ENCODE assay signal across 13 cellular contexts in the genomic region with DNA sequence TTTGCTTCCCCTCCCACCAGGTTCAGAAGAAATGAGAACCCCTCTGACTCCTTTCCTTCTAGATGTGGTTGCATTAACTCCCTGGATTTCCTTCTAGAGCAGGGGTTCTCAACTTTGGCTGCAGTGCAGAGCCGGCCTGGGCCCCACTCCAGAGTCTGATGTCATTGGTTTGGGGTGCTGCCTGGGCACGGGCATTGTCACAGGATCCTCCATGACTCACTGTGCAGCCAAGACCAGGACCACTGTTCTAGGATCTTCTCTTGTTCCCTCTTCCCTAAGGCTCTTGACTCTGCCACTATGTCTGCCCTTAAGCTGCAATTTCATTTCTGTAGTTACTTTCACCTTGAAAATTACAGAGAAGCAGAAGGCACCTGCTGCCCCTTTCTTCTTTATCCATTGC. TPM values are rescaled to one million over a fixed set of nuclear protein-coding genes. Genes with fewer than 3 reads are reported as not detected.
DNase-seq lines count a peak whose midpoint lies in the region; ATAC-seq and TF ChIP-seq lines count a peak whose summit lies in the region.
"Had no signal": no experiment of that assay in that cellular context is flagged by ENCODE, and none has a peak within 500 bp of the region (broad histone marks: within the 10 kb centered on the region; RNA-seq: fewer than 3 reads in every experiment).

No MANE protein-coding gene starts in this region.

- ATAC-seq in activated naive CD4-positive, alpha-beta T cell treated with anti-CD3 and anti-CD28 coated beads, Interleukin-2, amount 50 U/mL, for 72 hours: no peak
- ATAC-seq: activated T-helper 17 cell treated with anti-CD3 and anti-CD28 coated beads, Interleukin-2, amount 50 U/mL, for 72 hours had no signal

- H3K27me3 Mint-ChIP-seq in Calu3 (ENCODE audit: unreplicated experiment): no peaks in the 10 kb centered on the region

- H3K4me2 ChIP-seq in fibroblast of lung (ENCODE audit: extremely low read depth, insufficient read depth, low read length): no peak overlapping the region

- CTCF ChIA-PET in Calu3 (lab: Charles Lee): no interaction called here

- H3K27ac ChIP-seq in SJCRH30 (no peak overlapping the region), fibroblast of lung (ENCODE audit: insufficient read depth, low read length) (no peak overlapping the region)

- no peaks in the 10 kb centered on the region for H4K20me1 ChIP-seq in fibroblast of lung (ENCODE audit: control insufficient read depth, extremely low read depth, insufficient read depth, low read length)

- H3K79me2 ChIP-seq in fibroblast of lung (ENCODE audit: control insufficient read depth, insufficient read depth, low read length): no peaks in the 10 kb centered on the region

- peaks cover 16% of the 10 kb centered on the region for H3K36me3 Mint-ChIP-seq in Calu3 (ENCODE audit: insufficient read depth, unreplicated experiment)
- no peaks in the 10 kb centered on the region for H3K36me3 Mint-ChIP-seq in activated naive CD4-positive, alpha-beta T cell treated with anti-CD3 and anti-CD28 coated beads, Interleukin-2, amount 50 U/mL, for 72 hours

- peak overlapping the region; percentile 40 for H3K27ac Mint-ChIP-seq in Calu3 (ENCODE audit: unreplicated experiment)
- peak overlapping the region in 1 of 2 donors; percentile 14 for H3K27ac Mint-ChIP-seq in activated naive CD4-positive, alpha-beta T cell treated with anti-CD3 and anti-CD28 coated beads, Interleukin-2, amount 50 U/mL, for 72 hours
- H3K27ac Mint-ChIP-seq: activated T-helper 17 cell treated with anti-CD3 and anti-CD28 coated beads, Interleukin-2, amount 50 U/mL, for 72 hours had no signal

- H3K9ac ChIP-seq in fibroblast of lung (ENCODE audit: insufficient read depth, low read length): no peak overlapping the region

- TF ChIP-seq CTCF in Calu3 (IDR thresholded peaks at IDR 0.05; ENCODE audit: unreplicated experiment) (no peak), fibroblast of lung (conservative IDR thresholded peaks at IDR 0.05 in 1 of 2, IDR thresholded peaks at IDR 0.05 in 1 of 2; ENCODE audit: low read depth in 1 of 2, low read length in 2 of 2) (no peak)

- intact Hi-C loops in Calu3 (cut with micrococcal nuclease; ENCODE audit: unreplicated experiment): no loop called here
- intact Hi-C loops in posterior vena cava (cut with DNase I): no loop called here

- H3K9me3 ChIP-seq in SJCRH30 (replicated peaks) (no peaks in the 10 kb centered on the region), fibroblast of lung (ENCODE audit: control insufficient read depth, insufficient read depth, low read depth, low read length) (no peaks in the 10 kb centered on the region)
- H3K9me3 ChIP-seq: testis had no signal

- H3K27me3 ChIP-seq in SJCRH30 (no peaks in the 10 kb centered on the region), fibroblast of lung (ENCODE audit: control insufficient read depth, insufficient read depth, low read length) (no peaks in the 10 kb centered on the region)
- H3K27me3 ChIP-seq: testis had no signal

- no peaks in the 10 kb centered on the region for H3K9me3 Mint-ChIP-seq in Calu3 (ENCODE audit: low read depth, unreplicated experiment)
- H3K9me3 Mint-ChIP-seq in activated naive CD4-positive, alpha-beta T cell treated with anti-CD3 and anti-CD28 coated beads, Interleukin-2, amount 50 U/mL, for 72 hours: no peaks in the 10 kb centered on the region
- H3K9me3 Mint-ChIP-seq: activated T-helper 17 cell treated with anti-CD3 and anti-CD28 coated beads, Interleukin-2, amount 50 U/mL, for 72 hours had no signal

- no TSS peak for BruUV-seq in Calu3 (replicated peaks; lab: Mats Ljungman, UMichigan)

- H3K4me3 ChIP-seq in SJCRH30 (no peak overlapping the region), fibroblast of lung (replicated peaks in 1 of 4; ENCODE audit: control extremely low read depth in 1 of 4, insufficient read depth in 1 of 4, low read depth in 3 of 4, low read length in 4 of 4) (no peak overlapping the region)
- H3K4me3 ChIP-seq: testis had no signal

- peaks cover 50% of the 10 kb centered on the region for H3K4me1 Mint-ChIP-seq in Calu3 (ENCODE audit: low read depth, unreplicated experiment)
- H3K4me1 Mint-ChIP-seq: activated T-helper 17 cell treated with anti-CD3 and anti-CD28 coated beads, Interleukin-2, amount 50 U/mL, for 72 hours had no signal

- H3K4me1 ChIP-seq in SJCRH30 (peaks cover 14% of the 10 kb centered on the region), fibroblast of lung (ENCODE audit: control insufficient read depth, extremely low read depth, insufficient read depth, low read length) (peaks cover 17% of the 10 kb centered on the region)

- H3K36me3 ChIP-seq in SJCRH30: no peaks in the 10 kb centered on the region
- H3K36me3 ChIP-seq in fibroblast of lung (ENCODE audit: control insufficient read depth, insufficient read depth, low read length): no peaks in the 10 kb centered on the region

- DNase-seq in Calu3: peak; percentile 39
- DNase-seq in SJCRH30: peak; percentile 13 to 28
- peak; percentile 9 to 59 for DNase-seq in fibroblast of lung (ENCODE audit: low read depth in 2 of 2)
- peak; percentile 86 for DNase-seq in posterior vena cava (ENCODE audit: low spot score)
- no peak for DNase-seq in activated CD4-positive, alpha-beta T cell treated with anti-CD3 and anti-CD28 coated beads, Interleukin-2, amount 50 U/mL, for 48 hours
- DNase-seq in NCI-H1048 (lab: John Stamatoyannopoulos, UW): no peak
- DNase-seq in NCI-H748 treated with DMSO at 0.1 percent for 48 hours (lab: John Stamatoyannopoulos, UW): no peak
- no peak for DNase-seq in activated naive CD4-positive, alpha-beta T cell treated with anti-CD3 and anti-CD28 coated beads, Interleukin-2, amount 50 U/mL, for 72 hours (ENCODE audit: low spot score in 2 of 2)
- DNase-seq: effector CD8-positive, alpha-beta T cell; NCI-H446 treated with DMSO at 0.1 percent for 48 hours; T-helper 9 cell; testis had no signal

- H3K4me3 Mint-ChIP-seq in Calu3 (ENCODE audit: low read depth, unreplicated experiment): peak overlapping the region; percentile 4
- H3K4me3 Mint-ChIP-seq: activated T-helper 17 cell treated with anti-CD3 and anti-CD28 coated beads, Interleukin-2, amount 50 U/mL, for 72 hours had no signal

- no peak overlapping the region for H2AFZ ChIP-seq in fibroblast of lung (ENCODE audit: low read length)

RNA-seq across cellular contexts. Expression of gene TBC1D8, which starts 31.8 kb away (rescaled TPM):
- total RNA-seq in Calu3 (2022) (17.0 and 25.3 TPM in 2 replicates), fibroblast of lung (3.3 and 3.8 TPM in 2 replicates), posterior vena cava (10 to 100 TPM; 13.5 to 13.9 TPM)
- total RNA-seq in SJCRH30 (2014; rRNA removed; shearing (Covaris generic)): 8.8 TPM in 2 replicates
- polyA plus RNA-seq in fibroblast of lung: 5.4 and 5.5 TPM in 2 replicates
- 4.0 and 4.1 TPM in 2 replicates for polyA plus RNA-seq in fibroblast of lung (2012)
- polyA minus RNA-seq in fibroblast of lung (ENCODE audit: low replicate concordance): 5.1 and 14.5 TPM in 2 replicates
- 10 to 100 TPM in 1 of 2 donors, 1 to 10 TPM in 1; 2.6 to 12.1 TPM for total RNA-seq in activated naive CD4-positive, alpha-beta T cell treated with anti-CD3 and anti-CD28 coated beads, Interleukin-2, amount 50 U/mL, for 72 hours

Comparison
In these comparisons a context has a peak if more than half of its experiments do, and no peak if none do; other contexts are left out.
1. DNase-seq: peak in Calu3 (single experiment), SJCRH30 (2 of 2), fibroblast of lung (2 of 2) and posterior vena cava (single experiment); none in activated CD4-positive, alpha-beta T cell treated with anti-CD3 and anti-CD28 coated beads, Interleukin-2, amount 50 U/mL, for 48 hours (0 of 2), NCI-H1048 (single experiment), NCI-H748 treated with DMSO at 0.1 percent for 48 hours (single experiment) and activated naive CD4-positive, alpha-beta T cell treated with anti-CD3 and anti-CD28 coated beads, Interleukin-2, amount 50 U/mL, for 72 hours (0 of 2).